ENCODE assay signal across 24 cellular contexts in the genomic region with DNA sequence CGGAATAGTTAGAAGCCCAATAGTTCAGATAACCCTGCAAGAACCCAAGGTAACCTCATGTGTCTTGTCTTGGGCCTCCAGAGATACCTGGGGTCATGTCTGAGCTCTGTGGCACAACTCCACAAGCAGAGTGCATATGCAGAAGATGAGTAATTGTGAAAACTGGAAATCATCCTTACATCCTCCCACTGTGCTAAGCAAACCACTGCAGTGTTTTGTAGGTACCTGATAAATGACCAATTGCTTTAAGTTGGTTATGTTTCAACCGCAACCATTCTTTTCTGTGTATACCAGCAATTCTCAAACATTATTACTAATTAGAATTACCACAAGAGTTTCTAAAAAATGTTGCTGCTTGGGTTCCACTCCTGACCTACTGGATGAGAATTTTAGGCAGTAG.
DNase-seq lines count a peak whose midpoint lies in the region; ATAC-seq and TF ChIP-seq lines count a peak whose summit lies in the region.
"Had no signal": no experiment of that assay in that cellular context is flagged by ENCODE, and none has a peak within 500 bp of the region (broad histone marks: within the 10 kb centered on the region; RNA-seq: fewer than 3 reads in every experiment).

No MANE protein-coding gene starts in this region.

- no peaks in the 10 kb centered on the region for H3K36me3 Mint-ChIP-seq in activated naive CD8-positive, alpha-beta T cell treated with anti-CD3 and anti-CD28 coated beads for 36 hours

- H3K4me3 Mint-ChIP-seq in activated naive CD8-positive, alpha-beta T cell treated with anti-CD3 and anti-CD28 coated beads for 36 hours, result no peak overlapping the region
- H3K4me3 Mint-ChIP-seq: B cell, endodermal cell, neural crest cell had no signal

- DNase-seq in astrocyte of the cerebellum (ENCODE audit: low read depth), result peak; percentile 69
- DNase-seq in stimulated activated naive CD8-positive, alpha-beta T cell treated with anti-CD3 and anti-CD28 coated beads, Interleukin-15, Interleukin-2, amounts not matched to agents 100 U/mL and 50 U/mL, for 24 hours, result no peak
- no peak for DNase-seq in activated naive CD8-positive, alpha-beta T cell treated with anti-CD3 and anti-CD28 coated beads for 36 hours
- DNase-seq in NCI-H1694 treated with DMSO at 0.1 percent for 48 hours (lab: John Stamatoyannopoulos, UW), result no peak
- DNase-seq: activated CD4-positive, alpha-beta T cell treated with anti-CD3 and anti-CD28 coated beads, Interleukin-2, amount 50 U/mL, for 48 hours; activated CD4-positive, CD25-positive, alpha-beta regulatory T cell; activated CD8-positive, alpha-beta memory T cell treated with anti-CD3 and anti-CD28 coated beads, Interleukin-2, amount 50 U/mL, for 48 hours; cortex of kidney; endodermal cell; kidney; lower lobe of right lung; NCI-H146; NCI-H524 treated with DMSO at 0.1 percent for 48 hours; sigmoid colon; substantia nigra had no signal

- no peak for TF ChIP-seq CTCF in astrocyte of the cerebellum (IDR thresholded peaks at IDR 0.05; ENCODE audit: low read depth, low read length, missing control alignments)

- no peaks in the 10 kb centered on the region for H3K27me3 Mint-ChIP-seq in activated naive CD8-positive, alpha-beta T cell treated with anti-CD3 and anti-CD28 coated beads for 36 hours

- in situ Hi-C loops in astrocyte of the cerebellum (cut with HindIII; ENCODE audit: low sequenced_read_pairs), result no loop called here

- no peaks in the 10 kb centered on the region for H3K4me1 Mint-ChIP-seq in activated naive CD8-positive, alpha-beta T cell treated with anti-CD3 and anti-CD28 coated beads for 36 hours
- H3K4me1 Mint-ChIP-seq: B cell, endodermal cell, neural crest cell had no signal

- H3K4me3 ChIP-seq in astrocyte of the cerebellum (ENCODE audit: low read depth, low read length), result no peak overlapping the region
- H3K4me3 ChIP-seq: A549, breast epithelium, lower lobe of right lung, sigmoid colon had no signal

- H3K9me3 Mint-ChIP-seq in activated naive CD8-positive, alpha-beta T cell treated with anti-CD3 and anti-CD28 coated beads for 36 hours, result no peaks in the 10 kb centered on the region
- H3K9me3 Mint-ChIP-seq: endodermal cell had no signal

- ATAC-seq in GM18498 (IDR thresholded peaks at IDR 0.05; ENCODE audit: unreplicated experiment), result peak; percentile 43
- ATAC-seq in GM21423 (IDR thresholded peaks at IDR 0.05; ENCODE audit: unreplicated experiment), result peak; percentile 77
- ATAC-seq in HG03460 (IDR thresholded peaks at IDR 0.05; ENCODE audit: unreplicated experiment), result peak; percentile 90
- no peak for ATAC-seq in HG02852 (IDR thresholded peaks at IDR 0.05; ENCODE audit: unreplicated experiment)
- no peak for ATAC-seq in stimulated activated naive CD8-positive, alpha-beta T cell treated with anti-CD3 and anti-CD28 coated beads, Interleukin-15, Interleukin-2, amounts not matched to agents 100 U/mL and 50 U/mL, for 24 hours
- ATAC-seq: A549, lower lobe of right lung, Right ventricle myocardium inferior had no signal

- no peak overlapping the region for H3K27ac Mint-ChIP-seq in activated naive CD8-positive, alpha-beta T cell treated with anti-CD3 and anti-CD28 coated beads for 36 hours
- H3K27ac Mint-ChIP-seq: B cell, endodermal cell had no signal

Comparison
In these comparisons a context has a peak if more than half of its experiments do, and no peak if none do; other contexts are left out.
1. ATAC-seq: peak in GM18498 (single experiment), GM21423 (single experiment) and HG03460 (single experiment); none in HG02852 (single experiment) and stimulated activated naive CD8-positive, alpha-beta T cell treated with anti-CD3 and anti-CD28 coated beads, Interleukin-15, Interleukin-2, amounts not matched to agents 100 U/mL and 50 U/mL, for 24 hours (single experiment).